In genomic region chr12:54773593-54773992, GRCh38 we compare ENCODE assay signal across 27 cellular contexts.
"Had no signal": no experiment of that assay in that cellular context is flagged by ENCODE, and none has a peak within 500 bp of the region (broad histone marks: within the 10 kb centered on the region; RNA-seq: fewer than 3 reads in every experiment).

No MANE protein-coding gene starts in this region.

- H3K27me3 ChIP-seq: foreskin keratinocyte, pancreas, right atrium auricular region, thyroid gland, upper lobe of right lung had no signal

- H3K27ac ChIP-seq: esophagus muscularis mucosa, foreskin keratinocyte, left ventricle myocardium inferior, pancreas, right atrium auricular region, thyroid gland, upper lobe of right lung had no signal

- H3K9me3 ChIP-seq: left ventricle myocardium inferior, pancreas, right atrium auricular region, thyroid gland, upper lobe of right lung had no signal

- H3K4me2 ChIP-seq: smooth muscle cell had no signal

- H3K4me3 ChIP-seq: esophagus muscularis mucosa, left ventricle myocardium inferior, pancreas, right atrium auricular region, smooth muscle cell, thyroid gland, upper lobe of right lung had no signal

- H3K4me1 ChIP-seq: esophagus muscularis mucosa, foreskin keratinocyte, left ventricle myocardium inferior, pancreas, right atrium auricular region, thyroid gland, upper lobe of right lung had no signal

- ATAC-seq: foreskin keratinocyte; pancreas; stimulated activated memory B cell treated with anti-CD40 and anti-IgM and Interleukin-4, amounts not matched to agents 10 μg/mL and 1 μg/mL and 100 μg/mL, for 72 hours; stimulated activated naive CD8-positive, alpha-beta T cell treated with anti-CD3 and anti-CD28 coated beads, Interleukin-15, amount 100 ng/mL, for 72 hours; upper lobe of right lung had no signal

- DNase-seq: activated CD4-positive, alpha-beta memory T cell treated with anti-CD3 and anti-CD28 coated beads for 36 hours; activated CD4-positive, alpha-beta T cell treated with anti-CD3 and anti-CD28 coated beads, Interleukin-2, amount 10 ng/mL, durations not matched to agents 24 days and 14 days; activated CD4-positive, CD25-positive, alpha-beta regulatory T cell treated with anti-CD3 and anti-CD28 coated beads, Interleukin-2, amount 50 U/mL, for 72 hours; activated CD8-positive, alpha-beta memory T cell treated with anti-CD3 and anti-CD28 coated beads, Interleukin-2, amount 50 U/mL, for 4 hours; activated gamma-delta T cell; activated naive CD4-positive, alpha-beta T cell treated with anti-CD3 and anti-CD28 coated beads, Interleukin-2, amount 10 ng/mL, durations not matched to agents 7 days and 5 days; activated T-cell treated with anti-CD3 and anti-CD28 coated beads, Interleukin-2, amount 50 U/mL, for 24 hours; amniotic stem cell; central memory CD4-positive, alpha-beta T cell; foreskin keratinocyte; left ventricle myocardium inferior; naive B cell; nephron progenitor cell; nucleus accumbens; pancreas; stimulated activated CD4-positive, alpha-beta T cell treated with anti-CD3 and anti-CD28 coated beads, Interleukin-1b, Interleukin-23, amount 100 ng/mL, for 48 hours; stimulated activated CD4-positive, alpha-beta T cell treated with anti-CD3 and anti-CD28 coated beads, Interleukin-4, amount 100 ng/mL, for 4 hours; stimulated activated CD8-positive, alpha-beta memory T cell treated with anti-CD3 and anti-CD28 coated beads, Interleukin-4, amount 100 ng/mL, for 48 hours; stimulated activated naive CD8-positive, alpha-beta T cell treated with anti-CD3 and anti-CD28 coated beads, Interleukin-15, amount 100 ng/mL, for 72 hours; substantia nigra; T-helper 9 cell; upper lobe of right lung had no signal

- H3K36me3 ChIP-seq: esophagus muscularis mucosa, left ventricle myocardium inferior, pancreas, right atrium auricular region, thyroid gland, upper lobe of right lung had no signal
